8 cellular contexts compared by ENCODE assay signal in genomic region chr19:16445238-16446107, GRCh38. TPM values are rescaled to one million over a fixed set of nuclear protein-coding genes. Genes with fewer than 3 reads are reported as not detected.
DNase-seq lines count a peak whose midpoint lies in the region; ATAC-seq, FAIRE-seq and TF ChIP-seq lines count a peak whose summit lies in the region.

No MANE protein-coding gene starts in this region.

- H3K79me2 ChIP-seq in astrocyte (ENCODE audit: insufficient read depth, low read length) (peaks cover 70% of the 10 kb centered on the region), smooth muscle cell (ENCODE audit: low read depth) (peaks cover 70% of the 10 kb centered on the region)

- H3K9me3 ChIP-seq in HUES48 (ENCODE audit: control insufficient read depth, insufficient read depth, low read length): no peaks in the 10 kb centered on the region
- H3K9me3 ChIP-seq in astrocyte (ENCODE audit: insufficient read depth, low read depth, low read length): no peaks in the 10 kb centered on the region
- no peaks in the 10 kb centered on the region for H3K9me3 ChIP-seq in smooth muscle cell (replicated peaks; ENCODE audit: low read depth)

- peaks cover 5% of the 10 kb centered on the region for H3K9me3 Mint-ChIP-seq in activated T-cell treated with anti-CD3 and anti-CD28 coated beads, Interleukin-2, amount 50 U/mL, for 24 hours
- H3K9me3 Mint-ChIP-seq in astrocyte (ENCODE audit: unreplicated experiment): no peaks in the 10 kb centered on the region

- H2AFZ ChIP-seq in astrocyte (ENCODE audit: low read depth, low read length) (no peak overlapping the region), smooth muscle cell (ENCODE audit: low read depth) (no peak overlapping the region)

- H3K27ac Mint-ChIP-seq in activated T-cell treated with anti-CD3 and anti-CD28 coated beads, Interleukin-2, amount 50 U/mL, for 24 hours: peak overlapping the region; percentile 79
- no peak overlapping the region for H3K27ac Mint-ChIP-seq in astrocyte (ENCODE audit: unreplicated experiment)

- peak overlapping the region; percentile 30 for H3K27ac ChIP-seq in HUES48 (ENCODE audit: low read depth, low read length)
- peak overlapping the region; percentile 8 for H3K27ac ChIP-seq in astrocyte (ENCODE audit: low read depth, low read length)
- H3K27ac ChIP-seq in smooth muscle cell (ENCODE audit: low read depth): peak overlapping the region; percentile 75

- H4K20me1 ChIP-seq in astrocyte (ENCODE audit: insufficient read depth, low read length): peaks cover 90% of the 10 kb centered on the region
- peaks cover 93% of the 10 kb centered on the region for H4K20me1 ChIP-seq in smooth muscle cell (ENCODE audit: low read depth)

- no peak overlapping the region for H3K4me3 Mint-ChIP-seq in activated T-cell treated with anti-CD3 and anti-CD28 coated beads, Interleukin-2, amount 50 U/mL, for 24 hours
- H3K4me3 Mint-ChIP-seq in astrocyte (ENCODE audit: unreplicated experiment): no peak overlapping the region

- WGBS in smooth muscle cell (ENCODE audit: low lambda C conversion rate): 87% methylated on average over 14 of the region's 14 CpGs

- H3K36me3 Mint-ChIP-seq in activated T-cell treated with anti-CD3 and anti-CD28 coated beads, Interleukin-2, amount 50 U/mL, for 24 hours (ENCODE audit: low read depth): peaks cover 35% of the 10 kb centered on the region
- peaks cover 13% of the 10 kb centered on the region for H3K36me3 Mint-ChIP-seq in astrocyte (ENCODE audit: low read depth, unreplicated experiment)

- FAIRE-seq in astrocyte (lab: Jason Lieb, UNC): no peak

- peaks cover 17% of the 10 kb centered on the region for H3F3A ChIP-seq in smooth muscle cell (ENCODE audit: low read depth)

- DNase-seq in activated T-cell treated with anti-CD3 and anti-CD28 coated beads, Interleukin-2, amount 50 U/mL, for 24 hours: no peak
- no peak for DNase-seq in activated T-cell treated with anti-CD3 and anti-CD28 coated beads, Interleukin-2, amount 50 U/mL, for 1 hour
- DNase-seq in astrocyte (ENCODE audit: low read depth) (peak; percentile 44), smooth muscle cell (lab: John Stamatoyannopoulos, UW; ENCODE audit: unreplicated experiment) (no peak), posterior vena cava (ENCODE audit: low spot score) (no peak), NCI-H774 (lab: John Stamatoyannopoulos, UW) (no peak)

- intact Hi-C loops in posterior vena cava (cut with DNase I): loop anchor here in 1 of 2 donors (10.0 kb wide), 1 partner anchor 811 kb away; no protein-coding TSS in a partner anchor

- H3K36me3 ChIP-seq in HUES48 (ENCODE audit: control insufficient read depth, insufficient read depth, low read length) (peaks cover 6% of the 10 kb centered on the region), astrocyte (ENCODE audit: insufficient read depth, low read length) (peaks cover 2% of the 10 kb centered on the region), smooth muscle cell (ENCODE audit: low read depth) (no peaks in the 10 kb centered on the region)

- H3K9ac ChIP-seq in HUES48 (ENCODE audit: low read depth, low read length): no peak overlapping the region
- H3K9ac ChIP-seq in astrocyte (ENCODE audit: low read length): no peak overlapping the region
- H3K9ac ChIP-seq in smooth muscle cell (ENCODE audit: low read depth): no peak overlapping the region

- peaks cover 59% of the 10 kb centered on the region for H3K4me1 Mint-ChIP-seq in activated T-cell treated with anti-CD3 and anti-CD28 coated beads, Interleukin-2, amount 50 U/mL, for 24 hours (ENCODE audit: low read depth)
- peaks cover 28% of the 10 kb centered on the region for H3K4me1 Mint-ChIP-seq in astrocyte (ENCODE audit: low read depth, unreplicated experiment)

- H3K27me3 ChIP-seq in HUES48 (ENCODE audit: control insufficient read depth, insufficient read depth, low read length) (no peaks in the 10 kb centered on the region), astrocyte (ENCODE audit: insufficient read depth, low read length) (no peaks in the 10 kb centered on the region), smooth muscle cell (ENCODE audit: low read depth) (no peaks in the 10 kb centered on the region)

- no peak overlapping the region for H3K4me3 ChIP-seq in HUES48 (ENCODE audit: low read depth, low read length)
- no peak overlapping the region for H3K4me3 ChIP-seq in astrocyte (ENCODE audit: insufficient read depth, low read depth, low read length)
- H3K4me3 ChIP-seq in smooth muscle cell: no peak overlapping the region

- ATAC-seq in HG03521 (IDR thresholded peaks at IDR 0.05; ENCODE audit: unreplicated experiment): no peak

- TF ChIP-seq CTCF in astrocyte (IDR thresholded peaks at IDR 0.05; ENCODE audit: insufficient read depth, low read depth, low read length): no peak
- no peak for TF ChIP-seq CTCF in smooth muscle cell (IDR thresholded peaks at IDR 0.05; ENCODE audit: borderline replicate concordance, insufficient read depth, poor library complexity, severe bottlenecking)

- peak overlapping the region; percentile 8 for H3K4me2 ChIP-seq in astrocyte (ENCODE audit: low read length)
- no peak overlapping the region for H3K4me2 ChIP-seq in smooth muscle cell

- H3K27me3 Mint-ChIP-seq in activated T-cell treated with anti-CD3 and anti-CD28 coated beads, Interleukin-2, amount 50 U/mL, for 24 hours: no peaks in the 10 kb centered on the region
- no peaks in the 10 kb centered on the region for H3K27me3 Mint-ChIP-seq in astrocyte (ENCODE audit: low read depth, unreplicated experiment)

- H3K4me1 ChIP-seq in HUES48 (ENCODE audit: control insufficient read depth, insufficient read depth, low read length) (peaks cover 8% of the 10 kb centered on the region), astrocyte (ENCODE audit: insufficient read depth, low read length) (peaks cover 40% of the 10 kb centered on the region), smooth muscle cell (ENCODE audit: low read depth) (peaks cover 17% of the 10 kb centered on the region)

RNA-seq across cellular contexts. Expression of gene EPS15L1, which starts 26.3 kb away (rescaled TPM):
- total RNA-seq in astrocyte: 35.1 and 36.8 TPM in 2 replicates
- total RNA-seq in smooth muscle cell: 12.8 and 16.0 TPM in 2 replicates
- polyA plus RNA-seq in smooth muscle cell: 15.6 and 18.8 TPM in 2 replicates
- 10 to 100 TPM; 33.0 to 36.4 TPM for total RNA-seq in posterior vena cava

RNA-seq across cellular contexts. Expression of gene CALR3, which starts 50.5 kb away (rescaled TPM):
- total RNA-seq in astrocyte: not detected in 2 replicates
- not detected in 2 replicates for total RNA-seq in smooth muscle cell
- not detected in 2 replicates for polyA plus RNA-seq in smooth muscle cell
- total RNA-seq in posterior vena cava: not detected

RNA-seq across cellular contexts. Expression of gene C19orf44, which starts 50.7 kb away (rescaled TPM):
- 4.4 and 5.0 TPM in 2 replicates for total RNA-seq in astrocyte
- 3.3 and 3.9 TPM in 2 replicates for total RNA-seq in smooth muscle cell
- polyA plus RNA-seq in smooth muscle cell: 2.5 and 3.4 TPM in 2 replicates
- 1 to 10 TPM; 4.2 to 4.6 TPM for total RNA-seq in posterior vena cava

Comparison
In these comparisons a context has a peak if more than half of its experiments do, and no peak if none do; other contexts are left out.
1. H3K27ac ChIP-seq: peak in every context shown above with its lines; median percentile 75 in smooth muscle cell; 30 in HUES48; 8 in astrocyte.